1 cellular context compared by ENCODE assay signal in the genomic region with DNA sequence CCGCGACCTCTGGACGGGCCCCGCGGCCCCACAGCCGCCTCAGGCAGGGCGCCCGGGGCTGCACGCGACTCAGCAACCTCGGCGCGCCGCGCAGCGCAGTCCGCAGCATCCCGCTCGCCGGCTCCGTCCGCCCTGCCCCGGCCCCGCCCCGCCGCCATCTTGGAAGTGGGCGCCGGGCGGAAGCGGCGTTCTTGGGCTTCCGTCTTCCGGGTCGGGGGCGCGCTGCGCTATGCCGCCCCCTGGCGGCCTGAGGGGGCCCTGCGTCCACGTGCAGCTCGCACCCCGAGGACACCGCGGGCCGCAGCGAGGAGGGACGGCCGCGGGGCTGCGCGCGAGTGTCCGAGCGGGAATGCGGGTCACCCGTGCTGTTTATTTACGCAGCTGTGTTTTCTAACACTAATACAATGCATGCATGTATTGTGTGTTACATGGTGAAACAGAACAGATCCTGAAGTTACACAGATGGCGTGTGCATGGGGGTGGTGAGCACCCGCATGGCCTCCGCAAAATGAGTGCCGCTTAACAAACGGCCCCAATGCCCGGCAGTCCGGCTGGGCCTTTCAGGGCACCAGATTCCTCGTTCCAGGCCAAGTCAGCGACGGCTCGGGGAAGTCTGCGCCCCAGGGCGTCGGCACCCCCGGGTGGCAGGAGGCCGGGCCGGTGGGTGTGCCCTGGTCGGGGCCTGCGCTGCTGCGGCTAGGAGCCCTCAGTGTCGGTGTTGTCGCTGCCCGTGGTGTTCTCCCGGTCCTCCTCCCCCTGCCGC.
TF ChIP-seq lines count a peak whose summit lies in the region.

A gene (minus strand): TSS at position 139 of the 763 bp plus-strand sequence. CDS start 30 bp downstream, at position 109.

TF ChIP-seq in HEK293, 187 proteins besides CTCF, POLR2A, EP300 and RAD21 (continued from another document):
- TF ChIP-seq, protein P1, sequence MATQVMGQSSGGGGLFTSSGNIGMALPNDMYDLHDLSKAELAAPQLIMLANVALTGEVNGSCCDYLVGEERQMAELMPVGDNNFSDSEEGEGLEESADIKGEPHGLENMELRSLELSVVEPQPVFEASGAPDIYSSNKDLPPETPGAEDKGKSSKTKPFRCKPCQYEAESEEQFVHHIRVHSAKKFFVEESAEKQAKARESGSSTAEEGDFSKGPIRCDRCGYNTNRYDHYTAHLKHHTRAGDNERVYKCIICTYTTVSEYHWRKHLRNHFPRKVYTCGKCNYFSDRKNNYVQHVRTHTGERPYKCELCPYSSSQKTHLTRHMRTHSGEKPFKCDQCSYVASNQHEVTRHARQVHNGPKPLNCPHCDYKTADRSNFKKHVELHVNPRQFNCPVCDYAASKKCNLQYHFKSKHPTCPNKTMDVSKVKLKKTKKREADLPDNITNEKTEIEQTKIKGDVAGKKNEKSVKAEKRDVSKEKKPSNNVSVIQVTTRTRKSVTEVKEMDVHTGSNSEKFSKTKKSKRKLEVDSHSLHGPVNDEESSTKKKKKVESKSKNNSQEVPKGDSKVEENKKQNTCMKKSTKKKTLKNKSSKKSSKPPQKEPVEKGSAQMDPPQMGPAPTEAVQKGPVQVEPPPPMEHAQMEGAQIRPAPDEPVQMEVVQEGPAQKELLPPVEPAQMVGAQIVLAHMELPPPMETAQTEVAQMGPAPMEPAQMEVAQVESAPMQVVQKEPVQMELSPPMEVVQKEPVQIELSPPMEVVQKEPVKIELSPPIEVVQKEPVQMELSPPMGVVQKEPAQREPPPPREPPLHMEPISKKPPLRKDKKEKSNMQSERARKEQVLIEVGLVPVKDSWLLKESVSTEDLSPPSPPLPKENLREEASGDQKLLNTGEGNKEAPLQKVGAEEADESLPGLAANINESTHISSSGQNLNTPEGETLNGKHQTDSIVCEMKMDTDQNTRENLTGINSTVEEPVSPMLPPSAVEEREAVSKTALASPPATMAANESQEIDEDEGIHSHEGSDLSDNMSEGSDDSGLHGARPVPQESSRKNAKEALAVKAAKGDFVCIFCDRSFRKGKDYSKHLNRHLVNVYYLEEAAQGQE (tag by site-specific recombination; IDR thresholded peaks at IDR 0.05), result no peak
- TF ChIP-seq OVOL3 (tag by site-specific recombination; IDR thresholded peaks at IDR 0.05) (no peak), ZNF324 (tag by site-specific recombination; IDR thresholded peaks at IDR 0.05) (0 out of 2 replicates have a peak, but pooled peaks have one; percentile 21), ZNF211 (tag by site-specific recombination; IDR thresholded peaks at IDR 0.05; ENCODE audit: low read depth) (no peak), ZNF24 (tag by site-specific recombination; IDR thresholded peaks at IDR 0.05) (no peak)
- TF ChIP-seq, protein P2, sequence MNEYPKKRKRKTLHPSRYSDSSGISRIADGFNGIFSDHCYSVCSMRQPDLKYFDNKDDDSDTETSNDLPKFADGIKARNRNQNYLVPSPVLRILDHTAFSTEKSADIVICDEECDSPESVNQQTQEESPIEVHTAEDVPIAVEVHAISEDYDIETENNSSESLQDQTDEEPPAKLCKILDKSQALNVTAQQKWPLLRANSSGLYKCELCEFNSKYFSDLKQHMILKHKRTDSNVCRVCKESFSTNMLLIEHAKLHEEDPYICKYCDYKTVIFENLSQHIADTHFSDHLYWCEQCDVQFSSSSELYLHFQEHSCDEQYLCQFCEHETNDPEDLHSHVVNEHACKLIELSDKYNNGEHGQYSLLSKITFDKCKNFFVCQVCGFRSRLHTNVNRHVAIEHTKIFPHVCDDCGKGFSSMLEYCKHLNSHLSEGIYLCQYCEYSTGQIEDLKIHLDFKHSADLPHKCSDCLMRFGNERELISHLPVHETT (tag by site-specific recombination; IDR thresholded peaks at IDR 0.05), result no peak
- TF ChIP-seq, protein P3, sequence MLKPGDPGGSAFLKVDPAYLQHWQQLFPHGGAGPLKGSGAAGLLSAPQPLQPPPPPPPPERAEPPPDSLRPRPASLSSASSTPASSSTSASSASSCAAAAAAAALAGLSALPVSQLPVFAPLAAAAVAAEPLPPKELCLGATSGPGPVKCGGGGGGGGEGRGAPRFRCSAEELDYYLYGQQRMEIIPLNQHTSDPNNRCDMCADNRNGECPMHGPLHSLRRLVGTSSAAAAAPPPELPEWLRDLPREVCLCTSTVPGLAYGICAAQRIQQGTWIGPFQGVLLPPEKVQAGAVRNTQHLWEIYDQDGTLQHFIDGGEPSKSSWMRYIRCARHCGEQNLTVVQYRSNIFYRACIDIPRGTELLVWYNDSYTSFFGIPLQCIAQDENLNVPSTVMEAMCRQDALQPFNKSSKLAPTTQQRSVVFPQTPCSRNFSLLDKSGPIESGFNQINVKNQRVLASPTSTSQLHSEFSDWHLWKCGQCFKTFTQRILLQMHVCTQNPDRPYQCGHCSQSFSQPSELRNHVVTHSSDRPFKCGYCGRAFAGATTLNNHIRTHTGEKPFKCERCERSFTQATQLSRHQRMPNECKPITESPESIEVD (tag by site-specific recombination; IDR thresholded peaks at IDR 0.05), result no peak
TF ChIP-seq in HEK293: peak in this region for 24.
